Comparison of ENCODE assay signal across 1 cellular context in genomic region chr10:22042557-22043326, GRCh38.
A peak's percentile ranks its signal among the peaks of the same experiment; 100 is the strongest.
TF ChIP-seq lines count a peak whose summit lies in the region.

No MANE protein-coding gene starts in this region.

TF ChIP-seq in HepG2, 621 proteins besides CTCF, POLR2A, EP300 and RAD21 (continued from another document):
- TF ChIP-seq MAFK (conservative IDR thresholded peaks at IDR 0.05 in 1 of 2, IDR thresholded peaks at IDR 0.05 in 1 of 2; ENCODE audit: low read length in 2 of 2) (peak; percentile 75 to 90), CBX2 (IDR thresholded peaks at IDR 0.05; ENCODE audit: low read depth, low read length) (peak; percentile 55; the same call in 1 of the 2 replicates), CBX2 (CRISPR knock-in tag; IDR thresholded peaks at IDR 0.05; ENCODE audit: low read depth) (no peak), NFE2 (CRISPR knock-in tag; IDR thresholded peaks at IDR 0.05) (peak; percentile 68; the same call in 1 of the 2 replicates), MAFF (IDR thresholded peaks at IDR 0.05; ENCODE audit: low read depth, low read length) (peak; percentile 73)
